ENCODE assay signal across 1 cellular context in the genomic region with DNA sequence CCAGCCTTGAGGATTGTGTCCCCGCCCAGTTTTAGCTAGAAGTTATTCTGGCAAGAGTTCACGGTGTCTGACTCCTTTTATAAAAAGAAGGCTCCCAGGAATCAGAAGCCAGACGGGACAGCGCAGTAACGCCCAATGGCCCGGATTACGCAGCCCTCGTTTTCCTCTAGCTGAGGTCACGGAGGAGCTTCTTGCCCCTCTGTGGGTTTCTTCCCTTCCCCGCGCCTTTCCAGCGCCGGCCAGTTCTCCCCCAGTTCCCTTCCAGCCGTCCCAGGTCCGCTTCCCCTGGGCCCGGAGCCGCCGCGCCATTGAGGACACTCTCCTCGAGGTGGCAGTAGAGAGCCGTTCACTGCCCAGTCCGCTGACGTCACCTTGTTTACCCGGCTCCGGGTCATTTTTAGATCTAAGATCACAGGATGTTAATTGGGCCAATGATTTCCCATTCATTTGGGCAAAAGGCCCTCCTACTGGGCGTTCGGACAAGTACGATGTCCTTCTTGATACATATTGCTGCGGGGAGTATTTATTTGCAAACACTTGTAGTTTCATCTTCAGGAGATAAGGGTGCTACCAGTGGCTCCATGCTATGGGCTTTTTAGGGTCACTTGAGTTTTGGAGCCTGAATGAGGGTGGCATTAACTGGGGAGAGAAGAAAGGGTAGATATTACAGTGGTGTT.
A peak's percentile ranks its signal among the peaks of the same experiment; 100 is the strongest.
TF ChIP-seq lines count a peak whose summit lies in the region.

No MANE protein-coding gene starts in this region.

TF ChIP-seq in HepG2, 621 proteins besides CTCF, POLR2A, EP300 and RAD21 (continued from another document and continues in another):
- TF ChIP-seq NFE2L2 (IDR thresholded peaks at IDR 0.05; ENCODE audit: low read length) = no peak
- no peak; the same call in 1 of the 2 replicates for TF ChIP-seq ZNF746 (CRISPR knock-in tag; IDR thresholded peaks at IDR 0.05)
- TF ChIP-seq, protein P1, sequence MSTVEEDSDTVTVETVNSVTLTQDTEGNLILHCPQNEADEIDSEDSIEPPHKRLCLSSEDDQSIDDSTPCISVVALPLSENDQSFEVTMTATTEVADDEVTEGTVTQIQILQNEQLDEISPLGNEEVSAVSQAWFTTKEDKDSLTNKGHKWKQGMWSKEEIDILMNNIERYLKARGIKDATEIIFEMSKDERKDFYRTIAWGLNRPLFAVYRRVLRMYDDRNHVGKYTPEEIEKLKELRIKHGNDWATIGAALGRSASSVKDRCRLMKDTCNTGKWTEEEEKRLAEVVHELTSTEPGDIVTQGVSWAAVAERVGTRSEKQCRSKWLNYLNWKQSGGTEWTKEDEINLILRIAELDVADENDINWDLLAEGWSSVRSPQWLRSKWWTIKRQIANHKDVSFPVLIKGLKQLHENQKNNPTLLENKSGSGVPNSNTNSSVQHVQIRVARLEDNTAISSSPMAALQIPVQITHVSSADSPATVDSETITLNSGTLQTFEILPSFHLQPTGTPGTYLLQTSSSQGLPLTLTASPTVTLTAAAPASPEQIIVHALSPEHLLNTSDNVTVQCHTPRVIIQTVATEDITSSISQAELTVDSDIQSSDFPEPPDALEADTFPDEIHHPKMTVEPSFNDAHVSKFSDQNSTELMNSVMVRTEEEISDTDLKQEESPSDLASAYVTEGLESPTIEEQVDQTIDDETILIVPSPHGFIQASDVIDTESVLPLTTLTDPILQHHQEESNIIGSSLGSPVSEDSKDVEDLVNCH (CRISPR knock-in tag; IDR thresholded peaks at IDR 0.05) = no peak
- TF ChIP-seq ZNF235 (CRISPR knock-in tag; IDR thresholded peaks at IDR 0.05; ENCODE audit: borderline replicate concordance) = no peak
- TF ChIP-seq HDAC6 (IDR thresholded peaks at IDR 0.05; ENCODE audit: low read depth, low read length) = no peak
- peak; percentile 44; the same call in 1 of the 2 replicates for TF ChIP-seq RARA (CRISPR knock-in tag; IDR thresholded peaks at IDR 0.05)
- no peak for TF ChIP-seq HHEX (CRISPR knock-in tag; IDR thresholded peaks at IDR 0.05)
- peak; percentile 38; the same call in 1 of the 2 replicates for TF ChIP-seq MIXL1 (CRISPR knock-in tag; IDR thresholded peaks at IDR 0.05)
- TF ChIP-seq FOXM1 (CRISPR knock-in tag; IDR thresholded peaks at IDR 0.05) = no peak
- no peak for TF ChIP-seq GABPA (IDR thresholded peaks at IDR 0.05; ENCODE audit: low read depth, low read length)
- TF ChIP-seq GABPA (CRISPR knock-in tag; IDR thresholded peaks at IDR 0.05; ENCODE audit: low read depth) = peak; percentile 20; the same call in 1 of the 2 replicates
- TF ChIP-seq POLR2G (IDR thresholded peaks at IDR 0.05; ENCODE audit: low read depth, low read length) = no peak
- peak; percentile 82; the same call in 1 of the 2 replicates for TF ChIP-seq DNMT3B (CRISPR knock-in tag; conservative IDR thresholded peaks at IDR 0.05)
- peak; percentile 96 for TF ChIP-seq ZBED4 (CRISPR knock-in tag; IDR thresholded peaks at IDR 0.05; ENCODE audit: borderline replicate concordance)
- peak; percentile 69; the same call in 1 of the 2 replicates for TF ChIP-seq TP53 (CRISPR knock-in tag; conservative IDR thresholded peaks at IDR 0.05)
- TF ChIP-seq TGIF2 (CRISPR knock-in tag; IDR thresholded peaks at IDR 0.05) = peak; percentile 64; the same call in 1 of the 2 replicates
- TF ChIP-seq, protein P2, sequence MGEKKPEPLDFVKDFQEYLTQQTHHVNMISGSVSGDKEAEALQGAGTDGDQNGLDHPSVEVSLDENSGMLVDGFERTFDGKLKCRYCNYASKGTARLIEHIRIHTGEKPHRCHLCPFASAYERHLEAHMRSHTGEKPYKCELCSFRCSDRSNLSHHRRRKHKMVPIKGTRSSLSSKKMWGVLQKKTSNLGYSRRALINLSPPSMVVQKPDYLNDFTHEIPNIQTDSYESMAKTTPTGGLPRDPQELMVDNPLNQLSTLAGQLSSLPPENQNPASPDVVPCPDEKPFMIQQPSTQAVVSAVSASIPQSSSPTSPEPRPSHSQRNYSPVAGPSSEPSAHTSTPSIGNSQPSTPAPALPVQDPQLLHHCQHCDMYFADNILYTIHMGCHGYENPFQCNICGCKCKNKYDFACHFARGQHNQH (CRISPR knock-in tag; IDR thresholded peaks at IDR 0.05) = peak; percentile 65; the same call in 1 of the 2 replicates
- TF ChIP-seq, protein P3, sequence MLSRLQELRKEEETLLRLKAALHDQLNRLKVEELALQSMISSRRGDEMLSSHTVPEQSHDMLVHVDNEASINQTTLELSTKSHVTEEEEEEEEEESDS (CRISPR knock-in tag; IDR thresholded peaks at IDR 0.05; ENCODE audit: borderline replicate concordance) = no peak
- TF ChIP-seq, protein P4, sequence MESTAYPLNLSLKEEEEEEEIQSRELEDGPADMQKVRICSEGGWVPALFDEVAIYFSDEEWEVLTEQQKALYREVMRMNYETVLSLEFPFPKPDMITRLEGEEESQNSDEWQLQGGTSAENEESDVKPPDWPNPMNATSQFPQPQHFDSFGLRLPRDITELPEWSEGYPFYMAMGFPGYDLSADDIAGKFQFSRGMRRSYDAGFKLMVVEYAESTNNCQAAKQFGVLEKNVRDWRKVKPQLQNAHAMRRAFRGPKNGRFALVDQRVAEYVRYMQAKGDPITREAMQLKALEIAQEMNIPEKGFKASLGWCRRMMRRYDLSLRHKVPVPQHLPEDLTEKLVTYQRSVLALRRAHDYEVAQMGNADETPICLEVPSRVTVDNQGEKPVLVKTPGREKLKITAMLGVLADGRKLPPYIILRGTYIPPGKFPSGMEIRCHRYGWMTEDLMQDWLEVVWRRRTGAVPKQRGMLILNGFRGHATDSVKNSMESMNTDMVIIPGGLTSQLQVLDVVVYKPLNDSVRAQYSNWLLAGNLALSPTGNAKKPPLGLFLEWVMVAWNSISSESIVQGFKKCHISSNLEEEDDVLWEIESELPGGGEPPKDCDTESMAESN (CRISPR knock-in tag; conservative IDR thresholded peaks at IDR 0.05) = peak; percentile 83
- TF ChIP-seq, protein P5, sequence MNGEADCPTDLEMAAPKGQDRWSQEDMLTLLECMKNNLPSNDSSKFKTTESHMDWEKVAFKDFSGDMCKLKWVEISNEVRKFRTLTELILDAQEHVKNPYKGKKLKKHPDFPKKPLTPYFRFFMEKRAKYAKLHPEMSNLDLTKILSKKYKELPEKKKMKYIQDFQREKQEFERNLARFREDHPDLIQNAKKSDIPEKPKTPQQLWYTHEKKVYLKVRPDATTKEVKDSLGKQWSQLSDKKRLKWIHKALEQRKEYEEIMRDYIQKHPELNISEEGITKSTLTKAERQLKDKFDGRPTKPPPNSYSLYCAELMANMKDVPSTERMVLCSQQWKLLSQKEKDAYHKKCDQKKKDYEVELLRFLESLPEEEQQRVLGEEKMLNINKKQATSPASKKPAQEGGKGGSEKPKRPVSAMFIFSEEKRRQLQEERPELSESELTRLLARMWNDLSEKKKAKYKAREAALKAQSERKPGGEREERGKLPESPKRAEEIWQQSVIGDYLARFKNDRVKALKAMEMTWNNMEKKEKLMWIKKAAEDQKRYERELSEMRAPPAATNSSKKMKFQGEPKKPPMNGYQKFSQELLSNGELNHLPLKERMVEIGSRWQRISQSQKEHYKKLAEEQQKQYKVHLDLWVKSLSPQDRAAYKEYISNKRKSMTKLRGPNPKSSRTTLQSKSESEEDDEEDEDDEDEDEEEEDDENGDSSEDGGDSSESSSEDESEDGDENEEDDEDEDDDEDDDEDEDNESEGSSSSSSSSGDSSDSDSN (CRISPR knock-in tag; IDR thresholded peaks at IDR 0.05) = peak; percentile 56; the same call in 1 of the 2 replicates
- TF ChIP-seq, protein P6, sequence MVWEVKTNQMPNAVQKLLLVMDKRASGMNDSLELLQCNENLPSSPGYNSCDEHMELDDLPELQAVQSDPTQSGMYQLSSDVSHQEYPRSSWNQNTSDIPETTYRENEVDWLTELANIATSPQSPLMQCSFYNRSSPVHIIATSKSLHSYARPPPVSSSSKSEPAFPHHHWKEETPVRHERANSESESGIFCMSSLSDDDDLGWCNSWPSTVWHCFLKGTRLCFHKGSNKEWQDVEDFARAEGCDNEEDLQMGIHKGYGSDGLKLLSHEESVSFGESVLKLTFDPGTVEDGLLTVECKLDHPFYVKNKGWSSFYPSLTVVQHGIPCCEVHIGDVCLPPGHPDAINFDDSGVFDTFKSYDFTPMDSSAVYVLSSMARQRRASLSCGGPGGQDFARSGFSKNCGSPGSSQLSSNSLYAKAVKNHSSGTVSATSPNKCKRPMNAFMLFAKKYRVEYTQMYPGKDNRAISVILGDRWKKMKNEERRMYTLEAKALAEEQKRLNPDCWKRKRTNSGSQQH (CRISPR knock-in tag; IDR thresholded peaks at IDR 0.05; ENCODE audit: low read depth) = peak; percentile 82; the same call in 1 of the 2 replicates
- TF ChIP-seq WIZ (CRISPR knock-in tag; IDR thresholded peaks at IDR 0.05) = no peak
- TF ChIP-seq, protein P7, sequence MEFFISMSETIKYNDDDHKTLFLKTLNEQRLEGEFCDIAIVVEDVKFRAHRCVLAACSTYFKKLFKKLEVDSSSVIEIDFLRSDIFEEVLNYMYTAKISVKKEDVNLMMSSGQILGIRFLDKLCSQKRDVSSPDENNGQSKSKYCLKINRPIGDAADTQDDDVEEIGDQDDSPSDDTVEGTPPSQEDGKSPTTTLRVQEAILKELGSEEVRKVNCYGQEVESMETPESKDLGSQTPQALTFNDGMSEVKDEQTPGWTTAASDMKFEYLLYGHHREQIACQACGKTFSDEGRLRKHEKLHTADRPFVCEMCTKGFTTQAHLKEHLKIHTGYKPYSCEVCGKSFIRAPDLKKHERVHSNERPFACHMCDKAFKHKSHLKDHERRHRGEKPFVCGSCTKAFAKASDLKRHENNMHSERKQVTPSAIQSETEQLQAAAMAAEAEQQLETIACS (CRISPR knock-in tag; IDR thresholded peaks at IDR 0.05) = no peak
- 0 out of 2 replicates have a peak, but pooled peaks have one; percentile 53 for TF ChIP-seq ZNF543 (CRISPR knock-in tag; IDR thresholded peaks at IDR 0.05)
- TF ChIP-seq TARDBP (CRISPR knock-in tag; IDR thresholded peaks at IDR 0.05) = no peak
- TF ChIP-seq USF2 (IDR thresholded peaks at IDR 0.05; ENCODE audit: low read depth, low read length) = no peak
- TF ChIP-seq USF2 (CRISPR knock-in tag; IDR thresholded peaks at IDR 0.05; ENCODE audit: borderline replicate concordance) = no peak
- no peak for TF ChIP-seq SNAI1 (CRISPR knock-in tag; IDR thresholded peaks at IDR 0.05; ENCODE audit: borderline replicate concordance)
- TF ChIP-seq SRSF4 (IDR thresholded peaks at IDR 0.05; ENCODE audit: low read depth, low read length, poor library complexity, severe bottlenecking) = no peak
- TF ChIP-seq, protein P8, sequence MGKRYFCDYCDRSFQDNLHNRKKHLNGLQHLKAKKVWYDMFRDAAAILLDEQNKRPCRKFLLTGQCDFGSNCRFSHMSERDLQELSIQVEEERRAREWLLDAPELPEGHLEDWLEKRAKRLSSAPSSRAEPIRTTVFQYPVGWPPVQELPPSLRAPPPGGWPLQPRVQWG (CRISPR knock-in tag; IDR thresholded peaks at IDR 0.05; ENCODE audit: borderline replicate concordance, low read depth) = no peak
- peak; percentile 3; the same call in 1 of the 2 replicates for TF ChIP-seq ZNF350 (CRISPR knock-in tag; IDR thresholded peaks at IDR 0.05; ENCODE audit: borderline replicate concordance, low read depth)
- TF ChIP-seq, protein P9, sequence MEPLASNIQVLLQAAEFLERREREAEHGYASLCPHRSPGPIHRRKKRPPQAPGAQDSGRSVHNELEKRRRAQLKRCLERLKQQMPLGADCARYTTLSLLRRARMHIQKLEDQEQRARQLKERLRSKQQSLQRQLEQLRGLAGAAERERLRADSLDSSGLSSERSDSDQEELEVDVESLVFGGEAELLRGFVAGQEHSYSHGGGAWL (CRISPR knock-in tag; IDR thresholded peaks at IDR 0.05) = 0 out of 2 replicates have a peak, but pooled peaks have one; percentile 36
- peak; percentile 79 for TF ChIP-seq MIER2 (CRISPR knock-in tag; IDR thresholded peaks at IDR 0.05)
